2 cellular contexts compared by ENCODE assay signal in genomic region chr15:51369451-51369761, GRCh38.
TF ChIP-seq lines count a peak whose summit lies in the region.

No MANE protein-coding gene starts in this region.

TF ChIP-seq in K562, 482 proteins besides CTCF, POLR2A, EP300 and RAD21 (continues in another document):
- TF ChIP-seq KLF13 (tag; IDR thresholded peaks at IDR 0.05; ENCODE audit: borderline replicate concordance, low read depth), result no peak
- no peak for TF ChIP-seq ZNF449 (CRISPR knock-in tag; IDR thresholded peaks at IDR 0.05)
- TF ChIP-seq NFYB (IDR thresholded peaks at IDR 0.05; ENCODE audit: extremely low read depth, insufficient read length), result no peak
- TF ChIP-seq CUX1 (CRISPR knock-in tag; IDR thresholded peaks at IDR 0.05), result no peak
- no peak for TF ChIP-seq TOE1 (IDR thresholded peaks at IDR 0.05; ENCODE audit: borderline replicate concordance)
- no peak for TF ChIP-seq TOE1 (CRISPR knock-in tag; IDR thresholded peaks at IDR 0.05; ENCODE audit: borderline replicate concordance, low read depth)
- no peak for TF ChIP-seq ZNF592 (IDR thresholded peaks at IDR 0.05)
- no peak for TF ChIP-seq PTBP1 (IDR thresholded peaks at IDR 0.05; ENCODE audit: low read depth, low read length)
- no peak for TF ChIP-seq ILF3 (IDR thresholded peaks at IDR 0.05; ENCODE audit: borderline replicate concordance)
- TF ChIP-seq PYGO2 (tag; IDR thresholded peaks at IDR 0.05), result no peak
- no peak for TF ChIP-seq ZNF589 (CRISPR knock-in tag; IDR thresholded peaks at IDR 0.05; ENCODE audit: low read depth)
- TF ChIP-seq ZNF282 (CRISPR knock-in tag; IDR thresholded peaks at IDR 0.05), result no peak
- TF ChIP-seq ZFX (CRISPR knock-in tag; IDR thresholded peaks at IDR 0.05), result no peak
- TF ChIP-seq GTF2E2 (tag; IDR thresholded peaks at IDR 0.05), result no peak
- TF ChIP-seq E2F3 (CRISPR knock-in tag; IDR thresholded peaks at IDR 0.05), result no peak
- TF ChIP-seq SIX5 (IDR thresholded peaks at IDR 0.05; ENCODE audit: borderline replicate concordance in 1 of 2, insufficient read depth in 1 of 2, low read depth in 1 of 2, low read length in 2 of 2), result no peak

TF ChIP-seq in HepG2, 621 proteins besides CTCF, POLR2A, EP300 and RAD21:
- no peak for TF ChIP-seq POLR2AphosphoS5 (IDR thresholded peaks at IDR 0.05; ENCODE audit: low read depth, low read length)
- TF ChIP-seq NCOA5 (CRISPR knock-in tag; IDR thresholded peaks at IDR 0.05), result no peak
- TF ChIP-seq SRF (IDR thresholded peaks at IDR 0.05; ENCODE audit: low read depth, low read length), result no peak
- TF ChIP-seq SOX13 (IDR thresholded peaks at IDR 0.05), result no peak
- TF ChIP-seq SOX13 (CRISPR knock-in tag; conservative IDR thresholded peaks at IDR 0.05 in 1 of 2, IDR thresholded peaks at IDR 0.05 in 1 of 2), result no peak
- TF ChIP-seq ZNF337 (CRISPR knock-in tag; IDR thresholded peaks at IDR 0.05; ENCODE audit: borderline replicate concordance, low read depth), result no peak
- no peak for TF ChIP-seq ZNF256 (CRISPR knock-in tag; conservative IDR thresholded peaks at IDR 0.05)
- TF ChIP-seq ZNF775 (CRISPR knock-in tag; IDR thresholded peaks at IDR 0.05; ENCODE audit: borderline replicate concordance), result no peak
- TF ChIP-seq ZNF350 (CRISPR knock-in tag; IDR thresholded peaks at IDR 0.05; ENCODE audit: borderline replicate concordance, low read depth), result no peak
- TF ChIP-seq HMG20B (CRISPR knock-in tag; conservative IDR thresholded peaks at IDR 0.05), result no peak
- no peak for TF ChIP-seq CREM (IDR thresholded peaks at IDR 0.05)
- TF ChIP-seq CREM (CRISPR knock-in tag; IDR thresholded peaks at IDR 0.05), result no peak
- no peak for TF ChIP-seq ZNF329 (CRISPR knock-in tag; IDR thresholded peaks at IDR 0.05; ENCODE audit: low read depth)
- TF ChIP-seq FLYWCH1 (CRISPR knock-in tag; IDR thresholded peaks at IDR 0.05), result no peak
- TF ChIP-seq ETS1 (CRISPR knock-in tag; IDR thresholded peaks at IDR 0.05), result no peak
- TF ChIP-seq REST (IDR thresholded peaks at IDR 0.05; ENCODE audit: borderline replicate concordance in 1 of 2, low read depth in 1 of 2, low read length in 2 of 2), result no peak
- TF ChIP-seq MAZ (IDR thresholded peaks at IDR 0.05; ENCODE audit: borderline replicate concordance, low read depth, low read length), result no peak
- no peak for TF ChIP-seq MAZ (CRISPR knock-in tag; IDR thresholded peaks at IDR 0.05; ENCODE audit: low read depth)
- no peak for TF ChIP-seq FOXK2 (IDR thresholded peaks at IDR 0.05)
- no peak for TF ChIP-seq ZNF609 (CRISPR knock-in tag; IDR thresholded peaks at IDR 0.05; ENCODE audit: borderline replicate concordance)
- TF ChIP-seq SCMH1 (CRISPR knock-in tag; IDR thresholded peaks at IDR 0.05; ENCODE audit: borderline replicate concordance), result no peak
